ENCODE assay signal across 18 cellular contexts in the genomic region with DNA sequence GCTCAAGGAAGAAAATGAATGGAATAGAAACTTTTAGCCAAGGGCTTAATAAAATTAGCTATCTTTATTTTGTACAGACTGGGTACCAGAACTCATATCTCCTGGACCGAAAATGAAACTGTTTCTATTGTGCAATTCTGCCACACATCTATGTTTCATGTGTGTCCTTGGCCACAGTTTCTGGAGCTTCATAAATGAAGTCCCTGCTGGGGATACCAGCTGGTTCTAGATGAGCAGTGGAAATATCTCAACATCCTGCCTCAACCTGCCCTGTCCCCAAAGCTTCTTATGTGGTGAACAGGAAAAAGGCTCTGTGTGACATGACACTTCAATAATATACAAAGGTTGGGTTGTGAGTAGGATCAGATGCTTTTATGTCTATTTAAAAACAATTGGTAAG.
"Had no signal": no experiment of that assay in that cellular context is flagged by ENCODE, and none has a peak within 500 bp of the region (broad histone marks: within the 10 kb centered on the region; RNA-seq: fewer than 3 reads in every experiment).

No MANE protein-coding gene starts in this region.

- DNase-seq: activated CD4-positive, alpha-beta memory T cell treated with anti-CD3 and anti-CD28 coated beads, Interleukin-2, amount 10 ng/mL, durations not matched to agents 7 days and 5 days; activated CD4-positive, alpha-beta T cell treated with anti-CD3 and anti-CD28 coated beads for 4 hours; activated effector memory CD4-positive, alpha-beta T cell treated with anti-CD3 and anti-CD28 coated beads, Interleukin-2, amount 50 U/mL, for 16 hours; activated T-cell treated with anti-CD3 and anti-CD28 coated beads, Interleukin-2, amount 50 U/mL, for 4 hours; amygdala; body of pancreas; caudate nucleus; left lung; naive B cell; ovary; spleen; stimulated activated CD4-positive, alpha-beta T cell treated with anti-CD3 and anti-CD28 coated beads, Interleukin-1b, Interleukin-23, amount 100 ng/mL, for 48 hours; upper lobe of right lung had no signal

- ATAC-seq: activated T-cell treated with anti-CD3 and anti-CD28 coated beads, Interleukin-2, amount 50 U/mL, for 4 hours; body of pancreas; left lung; sciatic nerve; upper lobe of right lung; WTC11 had no signal

- H3K27ac Mint-ChIP-seq: activated CD4-positive, alpha-beta memory T cell treated with anti-CD3 and anti-CD28 coated beads, Interleukin-2, amount 10 ng/mL, durations not matched to agents 7 days and 5 days; activated naive CD8-positive, alpha-beta T cell; WTC11 had no signal

- FAIRE-seq: colon, keratinocyte had no signal

- H3K36me3 Mint-ChIP-seq: activated naive CD8-positive, alpha-beta T cell; naive B cell; WTC11 had no signal

- H3K4me3 Mint-ChIP-seq: activated CD4-positive, alpha-beta memory T cell treated with anti-CD3 and anti-CD28 coated beads, Interleukin-2, amount 10 ng/mL, durations not matched to agents 7 days and 5 days; activated naive CD8-positive, alpha-beta T cell; activated T-cell treated with anti-CD3 and anti-CD28 coated beads, Interleukin-2, amount 50 U/mL, for 4 hours; naive B cell; WTC11 had no signal

- H3K4me1 Mint-ChIP-seq: activated CD4-positive, alpha-beta memory T cell treated with anti-CD3 and anti-CD28 coated beads, Interleukin-2, amount 10 ng/mL, durations not matched to agents 7 days and 5 days had no signal

- H3K27me3 Mint-ChIP-seq: activated CD4-positive, alpha-beta memory T cell treated with anti-CD3 and anti-CD28 coated beads, Interleukin-2, amount 10 ng/mL, durations not matched to agents 7 days and 5 days; activated naive CD8-positive, alpha-beta T cell; naive B cell had no signal
